8 cellular contexts compared by ENCODE assay signal in the genomic region with DNA sequence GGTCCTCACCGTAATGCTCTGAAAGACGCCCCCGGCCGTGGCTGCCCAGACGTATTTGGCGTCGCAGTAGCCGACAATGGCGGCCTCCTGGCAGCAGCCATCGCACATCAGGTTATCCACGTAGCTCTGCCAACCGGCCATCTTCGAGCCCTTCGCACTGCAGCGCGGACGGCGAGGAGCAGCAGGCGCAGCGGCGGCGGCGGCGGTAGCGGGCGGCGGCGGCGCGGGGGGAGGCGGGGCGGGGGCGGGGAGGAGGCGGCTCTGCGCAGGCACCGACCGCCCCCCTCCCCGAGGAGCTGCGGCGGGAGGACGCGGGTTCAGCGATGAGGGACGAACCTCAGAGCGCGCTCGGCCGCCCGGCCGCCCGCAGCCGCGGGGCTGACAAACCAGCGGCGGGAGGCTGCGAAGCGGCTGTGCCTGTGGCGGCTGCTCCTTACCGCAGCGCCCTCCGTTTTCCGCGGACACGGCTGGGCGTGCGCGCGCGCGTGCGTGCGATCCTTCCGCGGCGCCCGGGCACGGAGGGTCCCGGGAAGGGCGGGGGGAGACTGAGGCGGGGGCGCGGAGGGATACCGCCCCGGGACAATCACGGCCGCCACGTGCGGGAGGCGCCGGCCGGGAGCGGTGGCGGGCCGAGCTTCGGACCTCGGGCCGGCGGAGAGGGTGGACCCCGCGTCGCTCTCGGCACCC. TPM values are rescaled to one million over a fixed set of nuclear protein-coding genes. Genes with fewer than 3 reads are reported as not detected.
A peak's percentile ranks its signal among the peaks of the same experiment; 100 is the strongest.
DNase-seq lines count a peak whose midpoint lies in the region; ATAC-seq and TF ChIP-seq lines count a peak whose summit lies in the region.

A gene with protein sequence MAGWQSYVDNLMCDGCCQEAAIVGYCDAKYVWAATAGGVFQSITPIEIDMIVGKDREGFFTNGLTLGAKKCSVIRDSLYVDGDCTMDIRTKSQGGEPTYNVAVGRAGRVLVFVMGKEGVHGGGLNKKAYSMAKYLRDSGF (minus strand): TSS at position 180 of the 687 bp plus-strand sequence. CDS start 39 bp downstream, at position 141.

- H3K27me3 ChIP-seq in Panc1 (ENCODE audit: control insufficient read depth, insufficient read depth, low read length): no peaks in the 10 kb centered on the region

- no peaks in the 10 kb centered on the region for H3K9me3 Mint-ChIP-seq in nephron
- no peaks in the 10 kb centered on the region for H3K9me3 Mint-ChIP-seq in stimulated activated naive CD8-positive, alpha-beta T cell treated with anti-CD3 and anti-CD28 coated beads, Interleukin-15, Interleukin-2, amounts not matched to agents 100 ng/mL and 50 ng/mL, for 24 hours

- peaks cover 17% of the 10 kb centered on the region for H3K36me3 Mint-ChIP-seq in nephron (ENCODE audit: low read depth)
- H3K36me3 Mint-ChIP-seq in stimulated activated naive CD8-positive, alpha-beta T cell treated with anti-CD3 and anti-CD28 coated beads, Interleukin-15, Interleukin-2, amounts not matched to agents 100 ng/mL and 50 ng/mL, for 24 hours (ENCODE audit: low read depth): no peaks in the 10 kb centered on the region

- TF ChIP-seq CTCF in Panc1 (IDR thresholded peaks at IDR 0.05) (no peak), fibroblast of the aortic adventitia (IDR thresholded peaks at IDR 0.05; ENCODE audit: insufficient read depth, low read length) (no peak), nephron (IDR thresholded peaks at IDR 0.05; ENCODE audit: unreplicated experiment in 3 of 3) (no peak)

- POLR2A ChIA-PET in Panc1 (lab: Charles Lee): interaction anchor here (0.6 kb wide), 2 partner anchors 15 to 213 kb away, joined by 3 read pairs; no protein-coding TSS in a partner anchor

- DNase-seq in C1 segment of cervical spinal cord (lab: John Stamatoyannopoulos, UW) (peak in 13 of 14 donors; percentile 30 to 92 (median 81)), Panc1 (ENCODE audit: low read depth, low spot score) (no peak), activated gamma-delta T cell (lab: John Stamatoyannopoulos, UW) (peak; percentile 52), fibroblast of the aortic adventitia (ENCODE audit: low read depth) (peak; percentile 67)

- H3K4me3 ChIP-seq in Panc1 (ENCODE audit: low read depth in 2 of 2, low read length in 2 of 2): peak within 1 kb of the TSS; percentile 83 to 86
- peak within 1 kb of the TSS; percentile 88 for H3K4me3 ChIP-seq in fibroblast of the aortic adventitia (ENCODE audit: low read depth, low read length)

- in situ Hi-C loops in Panc1 (cut with HindIII; ENCODE audit: low pct_unique_long_range_greater_than_20kb, low sequenced_read_pairs): no loop called here

- no TSS peak for BruUV-seq in Panc1 (replicated peaks; lab: Mats Ljungman, UMichigan)

- peak within 1 kb of the TSS; percentile 100 for H3K27ac ChIP-seq in Panc1 (ENCODE audit: low read length)

- peaks cover 28% of the 10 kb centered on the region for H3K4me1 ChIP-seq in Panc1 (ENCODE audit: control insufficient read depth, insufficient read depth, low read length)

- H3K27me3 Mint-ChIP-seq in nephron (ENCODE audit: low read depth): no peaks in the 10 kb centered on the region
- H3K27me3 Mint-ChIP-seq in stimulated activated naive CD8-positive, alpha-beta T cell treated with anti-CD3 and anti-CD28 coated beads, Interleukin-15, Interleukin-2, amounts not matched to agents 100 ng/mL and 50 ng/mL, for 24 hours: peaks cover 49% of the 10 kb centered on the region

- H3K27ac Mint-ChIP-seq in nephron: peak within 1 kb of the TSS; percentile 97 to 100 (median 99)
- peak within 1 kb of the TSS; percentile 71 for H3K27ac Mint-ChIP-seq in stimulated activated naive CD8-positive, alpha-beta T cell treated with anti-CD3 and anti-CD28 coated beads, Interleukin-15, Interleukin-2, amounts not matched to agents 100 ng/mL and 50 ng/mL, for 24 hours

- H3K4me1 Mint-ChIP-seq in nephron: peaks cover 41% of the 10 kb centered on the region
- peaks cover 17% of the 10 kb centered on the region for H3K4me1 Mint-ChIP-seq in stimulated activated naive CD8-positive, alpha-beta T cell treated with anti-CD3 and anti-CD28 coated beads, Interleukin-15, Interleukin-2, amounts not matched to agents 100 ng/mL and 50 ng/mL, for 24 hours (ENCODE audit: low read depth)

- H3K4me3 Mint-ChIP-seq in nephron: peak within 1 kb of the TSS; percentile 94 to 99 (median 98)
- peak within 1 kb of the TSS; percentile 85 for H3K4me3 Mint-ChIP-seq in stimulated activated naive CD8-positive, alpha-beta T cell treated with anti-CD3 and anti-CD28 coated beads, Interleukin-15, Interleukin-2, amounts not matched to agents 100 ng/mL and 50 ng/mL, for 24 hours

- CTCF ChIA-PET in Panc1 (lab: Charles Lee): interaction anchor here (0.6 kb wide), 1 partner anchor 533 kb away, joined by 5 read pairs; no protein-coding TSS in a partner anchor

- peaks cover 10% of the 10 kb centered on the region; the same call in 1 of the 2 replicates for H3K9me3 ChIP-seq in Panc1 (ENCODE audit: control insufficient read depth, insufficient read depth, low read depth, low read length)

- ATAC-seq in GM19438 (IDR thresholded peaks at IDR 0.05; ENCODE audit: low read depth, unreplicated experiment) (peak; percentile 44), HG03571 (IDR thresholded peaks at IDR 0.05; ENCODE audit: unreplicated experiment) (peak; percentile 45), Panc1 (peak; percentile 78)

- peaks cover 16% of the 10 kb centered on the region for H3K36me3 ChIP-seq in Panc1 (ENCODE audit: control insufficient read depth, insufficient read depth, low read length)

- intact Hi-C loops in Panc1 (cut with micrococcal nuclease; ENCODE audit: unreplicated experiment): no loop called here

RNA-seq across cellular contexts. Expression of the gene that starts here (rescaled TPM):
- total RNA-seq in Panc1 (2021; ENCODE audit: unreplicated experiment) (220 TPM), fibroblast of the aortic adventitia (ENCODE audit: low replicate concordance) (161 and 198 TPM in 2 replicates)
- 214 TPM for polyA plus RNA-seq in Panc1 (2012; ENCODE audit: insufficient read length)
